Comparison of ENCODE assay signal across 8 cellular contexts in the genomic region with DNA sequence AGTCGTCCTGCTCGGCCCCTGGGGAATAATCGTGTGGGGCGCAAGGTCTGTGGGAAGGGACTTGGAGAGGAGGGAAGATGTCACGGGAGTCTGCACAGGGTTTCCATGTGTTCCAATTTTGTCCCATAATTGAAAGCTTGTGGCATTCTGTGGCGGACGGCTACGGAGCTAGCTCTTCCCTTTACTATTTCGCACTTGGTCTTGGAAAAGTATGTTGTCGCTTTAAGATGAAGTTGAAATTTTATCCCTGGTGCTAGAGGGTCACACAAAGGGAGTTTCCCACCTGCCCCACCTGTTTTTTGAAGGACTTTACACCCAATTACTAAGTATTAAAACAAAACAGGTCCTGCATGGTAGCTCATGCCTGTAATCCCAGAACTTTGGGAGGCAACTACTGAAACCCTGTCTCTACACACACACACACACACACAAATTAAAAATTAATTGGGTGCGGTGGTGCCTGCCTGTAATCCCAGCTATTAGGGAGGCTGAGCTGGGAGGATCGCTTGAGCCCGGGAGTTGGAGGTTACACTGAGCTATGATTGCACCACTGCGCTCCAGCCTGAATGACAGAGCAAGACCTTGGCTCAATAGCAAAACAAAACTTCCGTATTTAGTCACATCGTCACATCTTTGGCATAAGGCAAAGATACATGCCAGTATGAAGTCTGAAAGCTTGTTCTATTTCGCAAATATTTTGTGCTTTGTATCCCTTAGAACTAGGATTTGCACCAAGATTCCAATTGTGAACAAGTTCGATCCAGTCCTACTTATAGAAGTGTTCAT. TPM values are rescaled to one million over a fixed set of nuclear protein-coding genes. Genes with fewer than 3 reads are reported as not detected.
DNase-seq lines count a peak whose midpoint lies in the region.

No MANE protein-coding gene starts in this region.

- peak; percentile 47 for DNase-seq in COLO829 (ENCODE audit: low spot score)
- no peak for DNase-seq in MG63
- no peak for DNase-seq in iPS DF 6.9 (ENCODE audit: low read depth, low spot score)
- no peak for DNase-seq in SKM-1 treated with dmso at 0.1 percent for 144 hours (lab: John Stamatoyannopoulos, UW; ENCODE audit: unreplicated experiment)
- DNase-seq in HPDE6-E6E7 (ENCODE audit: extremely low spot score) = no peak
- no peak for DNase-seq in activated gamma-delta T cell (lab: John Stamatoyannopoulos, UW)

- WGBS in iPS DF 6.9 (ENCODE audit: insufficient coverage, insufficient read length) = no CpG with 5 or more reads among the region's 18 CpGs

- peaks cover 38% of the 10 kb centered on the region for H3K36me3 ChIP-seq in MG63
- peaks cover 13% of the 10 kb centered on the region; the same call in 1 of the 2 replicates for H3K36me3 ChIP-seq in iPS DF 6.9 (ENCODE audit: control insufficient read depth, insufficient read depth, low read length)
- H3K36me3 ChIP-seq in skeletal muscle satellite cell (ENCODE audit: insufficient read depth, low read length) = peaks cover 34% of the 10 kb centered on the region

- no peaks in the 10 kb centered on the region for H3K9me3 ChIP-seq in MG63
- no peaks in the 10 kb centered on the region for H3K9me3 ChIP-seq in iPS DF 6.9 (ENCODE audit: control insufficient read depth, insufficient read depth, low read length)
- H3K9me3 ChIP-seq in skeletal muscle satellite cell (replicated peaks; ENCODE audit: low read length) = no peaks in the 10 kb centered on the region

- H3K27me3 ChIP-seq in MG63 (no peaks in the 10 kb centered on the region), iPS DF 6.9 (ENCODE audit: control insufficient read depth, insufficient read depth, low read length) (no peaks in the 10 kb centered on the region), skeletal muscle satellite cell (ENCODE audit: control insufficient read depth, insufficient read depth, low read length) (no peaks in the 10 kb centered on the region)

- H3K4me2 ChIP-seq in skeletal muscle satellite cell (ENCODE audit: low read length) = peak overlapping the region; percentile 87

- H3K4me1 ChIP-seq in iPS DF 6.9 (ENCODE audit: control insufficient read depth, insufficient read depth, low read length) (no peaks in the 10 kb centered on the region), skeletal muscle satellite cell (ENCODE audit: control insufficient read depth, insufficient read depth, low read length) (peaks cover 30% of the 10 kb centered on the region)

- H3K27ac ChIP-seq in angular gyrus (ENCODE audit: low read depth, low read length) (peak overlapping the region; percentile 95), iPS DF 6.9 (ENCODE audit: low read length) (no peak overlapping the region)

- H3K4me3 ChIP-seq in MG63 = peak overlapping the region; percentile 76
- peak overlapping the region; percentile 67; the same call in 1 of the 2 replicates for H3K4me3 ChIP-seq in iPS DF 6.9 (ENCODE audit: low read length)
- peak overlapping the region; percentile 88 for H3K4me3 ChIP-seq in skeletal muscle satellite cell (ENCODE audit: low read length)

- H3K9ac ChIP-seq in skeletal muscle satellite cell (ENCODE audit: low read depth, low read length) = peak overlapping the region; percentile 95

RNA-seq across cellular contexts. Expression of a gene that starts 1.0 kb away (rescaled TPM):
- 1,247 and 1,897 TPM in 2 replicates for total RNA-seq in MG63 (2014; rRNA removed; shearing (Covaris generic); ENCODE audit: low replicate concordance)
- total RNA-seq in skeletal muscle satellite cell (2012; rRNA removed) = 1,854 and 2,568 TPM in 2 replicates
